ENCODE assay signal across 1 cellular context in the genomic region with DNA sequence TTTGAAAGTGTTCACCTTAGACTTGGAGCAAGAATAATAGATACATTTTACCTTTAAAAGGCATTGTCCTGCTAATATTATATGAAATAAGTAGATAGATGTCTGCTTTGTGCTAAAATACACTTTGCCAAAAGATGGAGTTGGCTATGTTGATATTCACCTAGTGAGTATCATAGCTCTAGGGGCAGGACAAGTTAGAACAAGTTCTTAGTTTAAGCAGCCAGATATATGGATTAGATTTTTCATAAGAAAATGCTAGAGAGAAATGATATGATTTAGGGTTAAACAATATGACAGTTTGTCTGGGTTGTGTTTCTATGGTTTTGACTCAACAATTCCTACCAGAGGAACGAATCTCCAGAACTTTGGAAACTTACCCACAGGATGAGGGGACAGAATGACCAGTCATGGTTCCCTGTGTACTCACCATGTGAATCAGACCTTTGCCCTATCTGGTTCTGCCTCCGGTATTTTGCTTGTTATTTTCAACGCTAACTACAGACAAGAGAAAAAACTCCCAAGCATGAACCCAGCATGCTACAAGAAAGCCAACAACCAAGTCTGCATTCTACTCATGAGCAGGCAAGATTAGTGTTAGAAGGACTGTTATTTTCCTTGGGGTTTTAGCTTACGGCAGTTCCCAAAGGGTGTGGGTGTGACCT.
A peak's percentile ranks its signal among the peaks of the same experiment; 100 is the strongest.
TF ChIP-seq lines count a peak whose summit lies in the region.

No MANE protein-coding gene starts in this region.

TF ChIP-seq in HepG2, 621 proteins besides CTCF, POLR2A, EP300 and RAD21 (continued from another document and continues in another):
- no peak for TF ChIP-seq ZNF558 (CRISPR knock-in tag; IDR thresholded peaks at IDR 0.05; ENCODE audit: borderline replicate concordance)
- TF ChIP-seq FOSL2 (CRISPR knock-in tag; IDR thresholded peaks at IDR 0.05): peak; percentile 81
- TF ChIP-seq, protein P1, sequence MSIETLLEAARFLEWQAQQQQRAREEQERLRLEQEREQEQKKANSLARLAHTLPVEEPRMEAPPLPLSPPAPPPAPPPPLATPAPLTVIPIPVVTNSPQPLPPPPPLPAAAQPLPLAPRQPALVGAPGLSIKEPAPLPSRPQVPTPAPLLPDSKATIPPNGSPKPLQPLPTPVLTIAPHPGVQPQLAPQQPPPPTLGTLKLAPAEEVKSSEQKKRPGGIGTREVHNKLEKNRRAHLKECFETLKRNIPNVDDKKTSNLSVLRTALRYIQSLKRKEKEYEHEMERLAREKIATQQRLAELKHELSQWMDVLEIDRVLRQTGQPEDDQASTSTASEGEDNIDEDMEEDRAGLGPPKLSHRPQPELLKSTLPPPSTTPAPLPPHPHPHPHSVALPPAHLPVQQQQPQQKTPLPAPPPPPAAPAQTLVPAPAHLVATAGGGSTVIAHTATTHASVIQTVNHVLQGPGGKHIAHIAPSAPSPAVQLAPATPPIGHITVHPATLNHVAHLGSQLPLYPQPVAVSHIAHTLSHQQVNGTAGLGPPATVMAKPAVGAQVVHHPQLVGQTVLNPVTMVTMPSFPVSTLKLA (IDR thresholded peaks at IDR 0.05): peak; percentile 12; the same call in 1 of the 2 replicates
- TF ChIP-seq ZNF543 (CRISPR knock-in tag; IDR thresholded peaks at IDR 0.05): no peak
- TF ChIP-seq RBFOX2 (IDR thresholded peaks at IDR 0.05; ENCODE audit: low read depth, low read length): peak; percentile 45
- TF ChIP-seq ZNF607 (CRISPR knock-in tag; IDR thresholded peaks at IDR 0.05; ENCODE audit: borderline replicate concordance): no peak
- no peak for TF ChIP-seq ZNF20 (CRISPR knock-in tag; IDR thresholded peaks at IDR 0.05)
- TF ChIP-seq, protein P2, sequence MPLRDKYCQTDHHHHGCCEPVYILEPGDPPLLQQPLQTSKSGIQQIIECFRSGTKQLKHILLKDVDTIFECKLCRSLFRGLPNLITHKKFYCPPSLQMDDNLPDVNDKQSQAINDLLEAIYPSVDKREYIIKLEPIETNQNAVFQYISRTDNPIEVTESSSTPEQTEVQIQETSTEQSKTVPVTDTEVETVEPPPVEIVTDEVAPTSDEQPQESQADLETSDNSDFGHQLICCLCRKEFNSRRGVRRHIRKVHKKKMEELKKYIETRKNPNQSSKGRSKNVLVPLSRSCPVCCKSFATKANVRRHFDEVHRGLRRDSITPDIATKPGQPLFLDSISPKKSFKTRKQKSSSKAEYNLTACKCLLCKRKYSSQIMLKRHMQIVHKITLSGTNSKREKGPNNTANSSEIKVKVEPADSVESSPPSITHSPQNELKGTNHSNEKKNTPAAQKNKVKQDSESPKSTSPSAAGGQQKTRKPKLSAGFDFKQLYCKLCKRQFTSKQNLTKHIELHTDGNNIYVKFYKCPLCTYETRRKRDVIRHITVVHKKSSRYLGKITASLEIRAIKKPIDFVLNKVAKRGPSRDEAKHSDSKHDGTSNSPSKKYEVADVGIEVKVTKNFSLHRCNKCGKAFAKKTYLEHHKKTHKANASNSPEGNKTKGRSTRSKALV (CRISPR knock-in tag; IDR thresholded peaks at IDR 0.05): peak; percentile 46; the same call in 1 of the 2 replicates
- no peak for TF ChIP-seq ZBTB7B (CRISPR knock-in tag; IDR thresholded peaks at IDR 0.05)
- TF ChIP-seq FOXA1 (IDR thresholded peaks at IDR 0.05): no peak
- TF ChIP-seq FOXA1 (CRISPR knock-in tag; IDR thresholded peaks at IDR 0.05): peak; percentile 86
- no peak for TF ChIP-seq ZNF280B (CRISPR knock-in tag; IDR thresholded peaks at IDR 0.05; ENCODE audit: borderline replicate concordance)
- no peak for TF ChIP-seq KDM2A (CRISPR knock-in tag; IDR thresholded peaks at IDR 0.05; ENCODE audit: borderline replicate concordance, low read depth)
- TF ChIP-seq SRF (IDR thresholded peaks at IDR 0.05; ENCODE audit: low read depth, low read length): no peak
- no peak for TF ChIP-seq SMAD1 (CRISPR knock-in tag; IDR thresholded peaks at IDR 0.05; ENCODE audit: borderline replicate concordance, low read depth)
- TF ChIP-seq TP53 (CRISPR knock-in tag; conservative IDR thresholded peaks at IDR 0.05): peak; percentile 94
- peak; percentile 69; the same call in 1 of the 2 replicates for TF ChIP-seq HOMEZ (CRISPR knock-in tag; IDR thresholded peaks at IDR 0.05; ENCODE audit: low read depth)
- no peak for TF ChIP-seq ZNF451 (CRISPR knock-in tag; IDR thresholded peaks at IDR 0.05)
- TF ChIP-seq E2F1 (CRISPR knock-in tag; IDR thresholded peaks at IDR 0.05): 0 out of 2 replicates have a peak, but pooled peaks have one; percentile 43
- TF ChIP-seq TFE3 (CRISPR knock-in tag; IDR thresholded peaks at IDR 0.05): 0 out of 2 replicates have a peak, but pooled peaks have one; percentile 29
- TF ChIP-seq XRCC5 (optimal IDR thresholded peaks at IDR 0.05; ENCODE audit: low read length): no peak
- TF ChIP-seq YEATS4 (CRISPR knock-in tag; IDR thresholded peaks at IDR 0.05; ENCODE audit: borderline replicate concordance): no peak
- TF ChIP-seq CREM (IDR thresholded peaks at IDR 0.05): peak; percentile 16; the same call in 1 of the 2 replicates
- TF ChIP-seq CREM (CRISPR knock-in tag; IDR thresholded peaks at IDR 0.05): no peak
- TF ChIP-seq POGZ (CRISPR knock-in tag; IDR thresholded peaks at IDR 0.05): peak; percentile 82
- no peak for TF ChIP-seq KDM3A (CRISPR knock-in tag; IDR thresholded peaks at IDR 0.05; ENCODE audit: low read depth)
- TF ChIP-seq MEIS2 (CRISPR knock-in tag; IDR thresholded peaks at IDR 0.05): no peak
- TF ChIP-seq KLF16 (CRISPR knock-in tag; IDR thresholded peaks at IDR 0.05): peak in 1 of 2 experiments; percentile 35; a peak in 1 of 4 replicates
- peak; percentile 74 for TF ChIP-seq PHF21A (CRISPR knock-in tag; IDR thresholded peaks at IDR 0.05)
- TF ChIP-seq ZNF3 (CRISPR knock-in tag; IDR thresholded peaks at IDR 0.05): no peak
- TF ChIP-seq SMC3 (IDR thresholded peaks at IDR 0.05; ENCODE audit: low read length): no peak
- no peak for TF ChIP-seq ZBTB42 (CRISPR knock-in tag; IDR thresholded peaks at IDR 0.05)
- TF ChIP-seq, protein P3, sequence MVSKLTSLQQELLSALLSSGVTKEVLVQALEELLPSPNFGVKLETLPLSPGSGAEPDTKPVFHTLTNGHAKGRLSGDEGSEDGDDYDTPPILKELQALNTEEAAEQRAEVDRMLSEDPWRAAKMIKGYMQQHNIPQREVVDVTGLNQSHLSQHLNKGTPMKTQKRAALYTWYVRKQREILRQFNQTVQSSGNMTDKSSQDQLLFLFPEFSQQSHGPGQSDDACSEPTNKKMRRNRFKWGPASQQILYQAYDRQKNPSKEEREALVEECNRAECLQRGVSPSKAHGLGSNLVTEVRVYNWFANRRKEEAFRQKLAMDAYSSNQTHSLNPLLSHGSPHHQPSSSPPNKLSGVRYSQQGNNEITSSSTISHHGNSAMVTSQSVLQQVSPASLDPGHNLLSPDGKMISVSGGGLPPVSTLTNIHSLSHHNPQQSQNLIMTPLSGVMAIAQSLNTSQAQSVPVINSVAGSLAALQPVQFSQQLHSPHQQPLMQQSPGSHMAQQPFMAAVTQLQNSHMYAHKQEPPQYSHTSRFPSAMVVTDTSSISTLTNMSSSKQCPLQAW (CRISPR knock-in tag; IDR thresholded peaks at IDR 0.05): 0 out of 2 replicates have a peak, but pooled peaks have one; percentile 25
- TF ChIP-seq LCORL (IDR thresholded peaks at IDR 0.05): no peak
- TF ChIP-seq LCORL (CRISPR knock-in tag; IDR thresholded peaks at IDR 0.05): no peak
- TF ChIP-seq, protein P4, sequence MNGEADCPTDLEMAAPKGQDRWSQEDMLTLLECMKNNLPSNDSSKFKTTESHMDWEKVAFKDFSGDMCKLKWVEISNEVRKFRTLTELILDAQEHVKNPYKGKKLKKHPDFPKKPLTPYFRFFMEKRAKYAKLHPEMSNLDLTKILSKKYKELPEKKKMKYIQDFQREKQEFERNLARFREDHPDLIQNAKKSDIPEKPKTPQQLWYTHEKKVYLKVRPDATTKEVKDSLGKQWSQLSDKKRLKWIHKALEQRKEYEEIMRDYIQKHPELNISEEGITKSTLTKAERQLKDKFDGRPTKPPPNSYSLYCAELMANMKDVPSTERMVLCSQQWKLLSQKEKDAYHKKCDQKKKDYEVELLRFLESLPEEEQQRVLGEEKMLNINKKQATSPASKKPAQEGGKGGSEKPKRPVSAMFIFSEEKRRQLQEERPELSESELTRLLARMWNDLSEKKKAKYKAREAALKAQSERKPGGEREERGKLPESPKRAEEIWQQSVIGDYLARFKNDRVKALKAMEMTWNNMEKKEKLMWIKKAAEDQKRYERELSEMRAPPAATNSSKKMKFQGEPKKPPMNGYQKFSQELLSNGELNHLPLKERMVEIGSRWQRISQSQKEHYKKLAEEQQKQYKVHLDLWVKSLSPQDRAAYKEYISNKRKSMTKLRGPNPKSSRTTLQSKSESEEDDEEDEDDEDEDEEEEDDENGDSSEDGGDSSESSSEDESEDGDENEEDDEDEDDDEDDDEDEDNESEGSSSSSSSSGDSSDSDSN (CRISPR knock-in tag; IDR thresholded peaks at IDR 0.05): peak; percentile 57
- no peak for TF ChIP-seq FOXM1 (CRISPR knock-in tag; IDR thresholded peaks at IDR 0.05)
- no peak for TF ChIP-seq ZNF841 (CRISPR knock-in tag; IDR thresholded peaks at IDR 0.05; ENCODE audit: borderline replicate concordance)
- no peak for TF ChIP-seq MAF1 (CRISPR knock-in tag; IDR thresholded peaks at IDR 0.05; ENCODE audit: borderline replicate concordance)
- TF ChIP-seq, protein P5, sequence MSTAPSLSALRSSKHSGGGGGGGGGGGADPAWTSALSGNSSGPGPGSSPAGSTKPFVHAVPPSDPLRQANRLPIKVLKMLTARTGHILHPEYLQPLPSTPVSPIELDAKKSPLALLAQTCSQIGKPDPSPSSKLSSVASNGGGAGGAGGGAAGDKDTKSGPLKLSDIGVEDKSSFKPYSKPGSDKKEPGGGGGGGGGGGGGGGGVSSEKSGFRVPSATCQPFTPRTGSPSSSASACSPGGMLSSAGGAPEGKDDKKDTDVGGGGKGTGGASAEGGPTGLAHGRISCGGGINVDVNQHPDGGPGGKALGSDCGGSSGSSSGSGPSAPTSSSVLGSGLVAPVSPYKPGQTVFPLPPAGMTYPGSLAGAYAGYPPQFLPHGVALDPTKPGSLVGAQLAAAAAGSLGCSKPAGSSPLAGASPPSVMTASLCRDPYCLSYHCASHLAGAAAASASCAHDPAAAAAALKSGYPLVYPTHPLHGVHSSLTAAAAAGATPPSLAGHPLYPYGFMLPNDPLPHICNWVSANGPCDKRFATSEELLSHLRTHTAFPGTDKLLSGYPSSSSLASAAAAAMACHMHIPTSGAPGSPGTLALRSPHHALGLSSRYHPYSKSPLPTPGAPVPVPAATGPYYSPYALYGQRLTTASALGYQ (CRISPR knock-in tag; IDR thresholded peaks at IDR 0.05): no peak
- TF ChIP-seq ZNF10 (CRISPR knock-in tag; IDR thresholded peaks at IDR 0.05; ENCODE audit: borderline replicate concordance, low read depth): no peak
- TF ChIP-seq NFE2L2 (IDR thresholded peaks at IDR 0.05; ENCODE audit: low read length): peak; percentile 89
- peak; percentile 74; the same call in 1 of the 2 replicates for TF ChIP-seq ZSCAN20 (CRISPR knock-in tag; IDR thresholded peaks at IDR 0.05; ENCODE audit: borderline replicate concordance)
